ENCODE assay signal across 9 cellular contexts in genomic region chr18:10131783-10132381, GRCh38.
DNase-seq lines count a peak whose midpoint lies in the region; ATAC-seq and TF ChIP-seq lines count a peak whose summit lies in the region.
"Had no signal": no experiment of that assay in that cellular context is flagged by ENCODE, and none has a peak within 500 bp of the region (broad histone marks: within the 10 kb centered on the region; RNA-seq: fewer than 3 reads in every experiment).

No MANE protein-coding gene starts in this region.

- H3K9me3 ChIP-seq in Panc1 (ENCODE audit: control insufficient read depth, insufficient read depth, low read depth, low read length) = no peaks in the 10 kb centered on the region
- H3K9me3 ChIP-seq in heart right ventricle = no peaks in the 10 kb centered on the region

- H3K36me3 ChIP-seq in Panc1 (ENCODE audit: control insufficient read depth, insufficient read depth, low read length) (no peaks in the 10 kb centered on the region), heart right ventricle (no peaks in the 10 kb centered on the region)

- H3K27me3 ChIP-seq in Panc1 (ENCODE audit: control insufficient read depth, insufficient read depth, low read length) = peaks cover 17% of the 10 kb centered on the region
- peaks cover 0 to 20% (median 0%) of the 10 kb centered on the region in 7 donors for H3K27me3 ChIP-seq in heart right ventricle

- CTCF ChIA-PET in Panc1 (lab: Charles Lee) (no interaction called here), GM10248 (lab: Yijun Ruan, JAX) (no interaction called here)

- H3K27me3 Mint-ChIP-seq in osteocyte (ENCODE audit: unreplicated experiment) = peaks cover 2% of the 10 kb centered on the region

- POLR2A ChIA-PET in Panc1 (lab: Charles Lee) = interaction anchor here (0.7 kb wide), 1 partner anchor 52 kb away, joined by 3 read pairs; no protein-coding TSS in a partner anchor
- POLR2A ChIA-PET in GM10248 (lab: Yijun Ruan, JAX) = interaction anchor here (0.6 kb wide), 1 partner anchor 91 kb away, joined by 4 read pairs; no protein-coding TSS in a partner anchor

- H3K4me3 Mint-ChIP-seq in osteocyte (ENCODE audit: unreplicated experiment) = peak overlapping the region; percentile 53

- H3K27ac Mint-ChIP-seq in osteocyte (ENCODE audit: unreplicated experiment) = no peak overlapping the region

- WGBS in heart right ventricle, 2 donors = 8 to 10% methylated on average over 39 to 41 of the region's 41 CpGs

- H3K9me3 Mint-ChIP-seq in osteocyte (ENCODE audit: unreplicated experiment) = no peaks in the 10 kb centered on the region

- intact Hi-C loops in Panc1 (cut with micrococcal nuclease; ENCODE audit: unreplicated experiment) = no loop called here
- intact Hi-C loops in heart right ventricle (cut with DNase I) = loop anchor here in 1 of 10 donors (10.0 kb wide), 1 partner anchor 383 kb away; no protein-coding TSS in a partner anchor

- TF ChIP-seq CTCF in Panc1 (IDR thresholded peaks at IDR 0.05) = no peak
- peak in 1 of 9 donors; percentile 6 for TF ChIP-seq CTCF in heart right ventricle (IDR thresholded peaks at IDR 0.05)
- TF ChIP-seq CTCF in osteocyte (IDR thresholded peaks at IDR 0.05) = no peak
- no peak for TF ChIP-seq CTCF in GM10248 (IDR thresholded peaks at IDR 0.05; ENCODE audit: control extremely low read depth, extremely low read depth, low read depth, missing control alignments)

- peak; percentile 67; the same call in 1 of the 2 replicates for ATAC-seq in Panc1
- ATAC-seq in heart right ventricle = peak; percentile 59 to 82 (median 68)
- ATAC-seq in GM19452 (IDR thresholded peaks at IDR 0.05; ENCODE audit: unreplicated experiment) = no peak

- in situ Hi-C loops in Panc1 (cut with HindIII; ENCODE audit: low pct_unique_long_range_greater_than_20kb, low sequenced_read_pairs) = no loop called here

- peaks cover 33% of the 10 kb centered on the region for H3K4me1 Mint-ChIP-seq in osteocyte (ENCODE audit: unreplicated experiment)

- H3K27ac ChIP-seq in Panc1 (ENCODE audit: low read length) (no peak overlapping the region), heart right ventricle (peak overlapping the region in 7 of 10 donors; percentile 1 to 68 (median 50))

- BruUV-seq in Panc1 (replicated peaks; lab: Mats Ljungman, UMichigan) = no TSS peak

- DNase-seq in COR-L47 (lab: John Stamatoyannopoulos, UW) (peak; percentile 52), Panc1 (ENCODE audit: low read depth, low spot score) (no peak), heart right ventricle (peak in 1 of 2 donors; percentile 23), osteocyte (ENCODE audit: extremely low spot score, unreplicated experiment) (peak; percentile 64), GM10248 (ENCODE audit: extremely low spot score) (no peak), cerebellar nuclear complex (lab: John Stamatoyannopoulos, UW) (no peak), T1000 (lab: John Stamatoyannopoulos, UW) (no peak)
- DNase-seq: NCI-H446 treated with DMSO at 0.1 percent for 48 hours had no signal

- H3K4me1 ChIP-seq in Panc1 (ENCODE audit: control insufficient read depth, insufficient read depth, low read length) (no peaks in the 10 kb centered on the region), heart right ventricle (peaks cover 8 to 22% (median 16%) of the 10 kb centered on the region in 9 donors)

- no peaks in the 10 kb centered on the region for H3K36me3 Mint-ChIP-seq in osteocyte (ENCODE audit: unreplicated experiment)

- peak overlapping the region in 1 of 2 experiments; percentile 16; a peak in 2 of 4 replicates for H3K4me3 ChIP-seq in Panc1 (ENCODE audit: low read depth in 2 of 2, low read length in 2 of 2)
- peak overlapping the region in 9 of 10 donors; percentile 21 to 50 (median 44) for H3K4me3 ChIP-seq in heart right ventricle

Comparison
In these comparisons a context has a peak if more than half of its experiments do, and no peak if none do; other contexts are left out.
1. DNase-seq: peak in COR-L47 (single experiment) and osteocyte (single experiment); none in Panc1 (single experiment), GM10248 (single experiment), cerebellar nuclear complex (0 of 2) and T1000 (single experiment).